Comparison of ENCODE assay signal across 1 cellular context in genomic region chr15:66400351-66400774, GRCh38.
TF ChIP-seq lines count a peak whose summit lies in the region.

No MANE protein-coding gene starts in this region.

TF ChIP-seq in HEK293, 187 proteins besides CTCF, POLR2A, EP300 and RAD21 (continued from another document):
- TF ChIP-seq PRDM10 (tag by site-specific recombination; IDR thresholded peaks at IDR 0.05) (no peak), ZSCAN16 (tag by site-specific recombination; IDR thresholded peaks at IDR 0.05) (peak; percentile 64; the same call in 1 of the 2 replicates), ZNF366 (tag by site-specific recombination; conservative IDR thresholded peaks at IDR 0.05) (peak; percentile 46; the same call in 1 of the 2 replicates), WT1 (tag by site-specific recombination; IDR thresholded peaks at IDR 0.05) (peak; percentile 48), PRDM1 (tag by site-specific recombination; IDR thresholded peaks at IDR 0.05) (peak; percentile 84), YY1 (tag by site-specific recombination; IDR thresholded peaks at IDR 0.05) (no peak), YY2 (tag by site-specific recombination; IDR thresholded peaks at IDR 0.05) (no peak), FEZF1 (tag by site-specific recombination; IDR thresholded peaks at IDR 0.05) (0 out of 2 replicates have a peak, but pooled peaks have one; percentile 14), ZNF202 (tag by site-specific recombination; IDR thresholded peaks at IDR 0.05; ENCODE audit: borderline replicate concordance) (no peak), PRDM6 (tag by site-specific recombination; IDR thresholded peaks at IDR 0.05) (peak; percentile 83), ZNF280C (tag by site-specific recombination; IDR thresholded peaks at IDR 0.05) (no peak), ZFP3 (tag by site-specific recombination; IDR thresholded peaks at IDR 0.05; ENCODE audit: low read depth) (no peak), SCRT2 (tag by site-specific recombination; IDR thresholded peaks at IDR 0.05) (peak; percentile 45; the same call in 1 of the 2 replicates)
